Comparison of ENCODE assay signal across 16 cellular contexts in the genomic region with DNA sequence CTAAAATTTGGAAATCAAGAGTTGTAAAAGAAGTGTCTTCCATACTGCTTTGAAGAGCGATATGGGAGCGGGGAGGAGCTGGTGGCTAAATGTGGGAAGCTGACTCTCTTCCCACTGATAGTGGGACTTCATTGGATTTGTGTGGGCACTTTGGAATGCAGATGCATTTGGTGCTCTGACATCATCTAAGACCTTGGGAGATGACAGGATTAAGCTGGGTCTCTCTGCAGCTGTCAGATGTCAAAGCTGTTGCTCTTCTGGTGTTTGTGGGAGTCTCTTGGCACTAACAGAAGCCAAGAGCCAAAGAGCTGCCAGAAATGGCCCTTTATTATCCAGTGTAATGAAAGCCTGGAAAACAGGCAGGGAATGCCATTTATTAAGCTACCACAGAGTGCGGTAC. TPM values are rescaled to one million over a fixed set of nuclear protein-coding genes. Genes with fewer than 3 reads are reported as not detected.
DNase-seq lines count a peak whose midpoint lies in the region; ATAC-seq and TF ChIP-seq lines count a peak whose summit lies in the region.
"Had no signal": no experiment of that assay in that cellular context is flagged by ENCODE, and none has a peak within 500 bp of the region (broad histone marks: within the 10 kb centered on the region; RNA-seq: fewer than 3 reads in every experiment).

No MANE protein-coding gene starts in this region.

- no peak for TF ChIP-seq POLR2A in stomach (IDR thresholded peaks at IDR 0.05)

- H3K4me1 Mint-ChIP-seq in activated T-helper 2 cell treated with anti-CD3 and anti-CD28 coated beads, Interferon-gamma antibody, Interleukin-2, Interleukin-4, amounts not matched to agents 10 μg/mL and 5 μg/mL and 100 μg/mL, durations not matched to agents 14 hours and 24 hours and 36 hours (ENCODE audit: low read depth) = peaks cover 80% of the 10 kb centered on the region

- peak overlapping the region; percentile 89 for H3K27ac Mint-ChIP-seq in activated T-helper 2 cell treated with anti-CD3 and anti-CD28 coated beads, Interferon-gamma antibody, Interleukin-2, Interleukin-4, amounts not matched to agents 10 μg/mL and 5 μg/mL and 100 μg/mL, durations not matched to agents 14 hours and 24 hours and 36 hours
- H3K27ac Mint-ChIP-seq: activated naive CD4-positive, alpha-beta T cell treated with anti-CD3 and anti-CD28 coated beads, Interleukin-2, amount 50 U/mL, for 24 hours had no signal

- no peaks in the 10 kb centered on the region for H3K9me3 ChIP-seq in right cardiac atrium (ENCODE audit: control insufficient read depth, low read length)
- no peaks in the 10 kb centered on the region for H3K9me3 ChIP-seq in stomach
- H3K9me3 ChIP-seq: pancreas had no signal

- H3K4me1 ChIP-seq in right cardiac atrium (ENCODE audit: control insufficient read depth, insufficient read depth, low read length) (peaks cover 3% of the 10 kb centered on the region), stomach (no peaks in the 10 kb centered on the region)
- H3K4me1 ChIP-seq: pancreas had no signal

- H3K36me3 Mint-ChIP-seq in activated T-helper 2 cell treated with anti-CD3 and anti-CD28 coated beads, Interferon-gamma antibody, Interleukin-2, Interleukin-4, amounts not matched to agents 10 μg/mL and 5 μg/mL and 100 μg/mL, durations not matched to agents 14 hours and 24 hours and 36 hours (ENCODE audit: low read depth) = peaks cover 70% of the 10 kb centered on the region
- H3K36me3 Mint-ChIP-seq: activated naive CD4-positive, alpha-beta T cell treated with anti-CD3 and anti-CD28 coated beads, Interleukin-2, amount 50 U/mL, for 24 hours had no signal

- H3K4me3 Mint-ChIP-seq in activated T-helper 2 cell treated with anti-CD3 and anti-CD28 coated beads, Interferon-gamma antibody, Interleukin-2, Interleukin-4, amounts not matched to agents 10 μg/mL and 5 μg/mL and 100 μg/mL, durations not matched to agents 14 hours and 24 hours and 36 hours (ENCODE audit: low read depth) = no peak overlapping the region
- H3K4me3 Mint-ChIP-seq: activated naive CD4-positive, alpha-beta T cell treated with anti-CD3 and anti-CD28 coated beads, Interleukin-2, amount 50 U/mL, for 24 hours had no signal

- peak; percentile 61 to 77 for ATAC-seq in right cardiac atrium
- ATAC-seq: pancreas had no signal

- H3K27me3 ChIP-seq in right cardiac atrium (ENCODE audit: control insufficient read depth, insufficient read depth) (no peaks in the 10 kb centered on the region), stomach (no peaks in the 10 kb centered on the region)
- H3K27me3 ChIP-seq: pancreas had no signal

- no peaks in the 10 kb centered on the region for H3K27me3 Mint-ChIP-seq in activated T-helper 2 cell treated with anti-CD3 and anti-CD28 coated beads, Interferon-gamma antibody, Interleukin-2, Interleukin-4, amounts not matched to agents 10 μg/mL and 5 μg/mL and 100 μg/mL, durations not matched to agents 14 hours and 24 hours and 36 hours (ENCODE audit: low read depth)
- H3K27me3 Mint-ChIP-seq: activated naive CD4-positive, alpha-beta T cell treated with anti-CD3 and anti-CD28 coated beads, Interleukin-2, amount 50 U/mL, for 24 hours had no signal

- no peak for TF ChIP-seq EP300 in stomach (IDR thresholded peaks at IDR 0.05)

- no peak for TF ChIP-seq CTCF in stomach (IDR thresholded peaks at IDR 0.05)

- H3K9me3 Mint-ChIP-seq in activated T-helper 2 cell treated with anti-CD3 and anti-CD28 coated beads, Interferon-gamma antibody, Interleukin-2, Interleukin-4, amounts not matched to agents 10 μg/mL and 5 μg/mL and 100 μg/mL, durations not matched to agents 14 hours and 24 hours and 36 hours = no peaks in the 10 kb centered on the region
- H3K9me3 Mint-ChIP-seq: activated naive CD4-positive, alpha-beta T cell treated with anti-CD3 and anti-CD28 coated beads, Interleukin-2, amount 50 U/mL, for 24 hours had no signal

- 57% methylated on average over 3 of the region's 3 CpGs for WGBS in right cardiac atrium
- 73 to 87% (median 86%) methylated on average over 3 of the region's 3 CpGs for WGBS in stomach, 5 donors

- H3K36me3 ChIP-seq in stomach = no peaks in the 10 kb centered on the region
- H3K36me3 ChIP-seq: pancreas had no signal

- H3K27ac ChIP-seq in right cardiac atrium (ENCODE audit: low read length) (no peak overlapping the region), stomach (no peak overlapping the region)
- H3K27ac ChIP-seq: pancreas had no signal

- intact Hi-C loops in activated T-helper 2 cell treated with anti-CD3 and anti-CD28 coated beads, Interferon-gamma antibody, Interleukin-2, Interleukin-4, amounts not matched to agents 10 μg/mL and 5 μg/mL and 100 μg/mL, durations not matched to agents 14 hours and 24 hours and 36 hours (cut with micrococcal nuclease) = loop anchor here (5.0 to 10.0 kb wide), 2 partner anchors 304 to 593 kb away; partner anchors contain the start of gene OR6X1
- intact Hi-C loops in right cardiac atrium (cut with DNase I) = no loop called here
- intact Hi-C loops in stomach (cut with DNase I; ENCODE audit: low total_unique reads) = no loop called here

- peak; percentile 36 for DNase-seq in NCI-H2029 treated with DMSO at 0.1 percent for 48 hours (lab: John Stamatoyannopoulos, UW)
- DNase-seq in NCI-H2029 (lab: John Stamatoyannopoulos, UW) = no peak
- peak; percentile 57 for DNase-seq in M059J (ENCODE audit: low read depth)
- DNase-seq in activated T-helper 2 cell treated with anti-CD3 and anti-CD28 coated beads, Interferon-gamma antibody, Interleukin-2, Interleukin-4, amounts not matched to agents 10 μg/mL and 5 μg/mL and 100 μg/mL, durations not matched to agents 14 hours and 24 hours and 36 hours (ENCODE audit: low spot score) = no peak
- no peak for DNase-seq in right cardiac atrium
- no peak for DNase-seq in NCI-H526 (lab: John Stamatoyannopoulos, UW)
- no peak for DNase-seq in D341Med (ENCODE audit: low spot score)
- no peak for DNase-seq in stomach
- DNase-seq: activated CD4-positive, alpha-beta T cell treated with anti-CD3 and anti-CD28 coated beads, Interleukin-2, amount 50 U/mL, for 48 hours; cortex of kidney; KBM-7; mesenchymal stem cell; NCI-H2107; pancreas; stimulated activated CD8-positive, alpha-beta memory T cell treated with anti-CD3 and anti-CD28 coated beads, Interleukin-4, amount 100 ng/mL, for 48 hours had no signal

- H3K4me3 ChIP-seq in right cardiac atrium (ENCODE audit: low read length) (no peak overlapping the region), stomach (no peak overlapping the region)
- H3K4me3 ChIP-seq: pancreas had no signal

RNA-seq across cellular contexts. Expression of gene GRAMD1B, which starts 20.5 kb away (rescaled TPM):
- total RNA-seq in M059J (2014; rRNA removed; shearing (Covaris generic)) = 36.4 and 41.5 TPM in 2 replicates
- 159 and 166 TPM in 2 replicates for total RNA-seq in activated T-helper 2 cell treated with anti-CD3 and anti-CD28 coated beads, Interferon-gamma antibody, Interleukin-2, Interleukin-4, amounts not matched to agents 10 μg/mL and 5 μg/mL and 100 μg/mL, durations not matched to agents 14 hours and 24 hours and 36 hours
- total RNA-seq in right cardiac atrium = 1 to 10 TPM; 2.4 to 4.1 (median 3.2) TPM
- 2.0 TPM for polyA plus RNA-seq in right cardiac atrium
- total RNA-seq in stomach = 10 to 100 TPM in 4 of 5 donors, under 1 TPM in 1; 0.58 to 39.7 (median 19.3) TPM
- 1 to 10 TPM; 3.8 to 5.1 (median 4.5) TPM for polyA plus RNA-seq in stomach

Comparison
In these comparisons a context has a peak if more than half of its experiments do, and no peak if none do; other contexts are left out.
1. DNase-seq: peak in NCI-H2029 treated with DMSO at 0.1 percent for 48 hours (single experiment) and M059J (single experiment); none in NCI-H2029 (single experiment), activated T-helper 2 cell treated with anti-CD3 and anti-CD28 coated beads, Interferon-gamma antibody, Interleukin-2, Interleukin-4, amounts not matched to agents 10 μg/mL and 5 μg/mL and 100 μg/mL, durations not matched to agents 14 hours and 24 hours and 36 hours (single experiment), right cardiac atrium (0 of 3), NCI-H526 (0 of 2), D341Med (single experiment) and stomach (single experiment).